Comparison of ENCODE assay signal across 13 cellular contexts in the genomic region with DNA sequence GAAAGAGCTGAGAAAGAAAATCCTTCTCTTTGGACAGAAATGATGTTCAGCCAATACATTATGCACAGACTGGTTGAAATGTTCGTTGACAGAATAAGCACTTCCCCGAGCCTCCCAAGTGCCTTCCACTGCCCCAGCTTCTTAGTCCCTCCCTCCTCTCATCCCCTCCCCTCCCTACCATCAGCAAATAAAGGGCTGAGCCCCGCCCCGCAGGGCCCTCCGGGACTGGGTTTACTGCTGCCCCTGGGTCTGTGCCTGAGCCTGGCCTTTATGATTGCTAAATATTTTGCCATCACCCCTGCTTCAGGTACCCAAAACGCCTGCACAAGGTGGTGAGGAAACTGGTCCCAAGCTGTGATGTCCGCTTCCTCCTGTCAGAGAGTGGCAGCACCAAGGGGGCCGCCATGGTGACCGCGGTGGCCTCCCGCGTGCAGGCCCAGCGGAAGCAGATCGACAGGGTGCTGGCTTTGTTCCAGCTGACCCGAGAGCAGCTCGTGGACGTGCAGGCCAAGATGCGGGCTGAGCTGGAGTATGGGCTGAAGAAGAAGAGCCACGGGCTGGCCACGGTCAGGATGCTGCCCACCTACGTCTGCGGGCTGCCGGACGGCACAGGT. TPM values are rescaled to one million over a fixed set of nuclear protein-coding genes. Genes with fewer than 3 reads are reported as not detected.
DNase-seq lines count a peak whose midpoint lies in the region; ATAC-seq and TF ChIP-seq lines count a peak whose summit lies in the region.
"Had no signal": no experiment of that assay in that cellular context is flagged by ENCODE, and none has a peak within 500 bp of the region (broad histone marks: within the 10 kb centered on the region; RNA-seq: fewer than 3 reads in every experiment).

No MANE protein-coding gene starts in this region.

- H3K27me3 Mint-ChIP-seq in WTC11 (ENCODE audit: low read depth) = no peaks in the 10 kb centered on the region
- H3K27me3 Mint-ChIP-seq: B cell; CD4-positive, alpha-beta T cell had no signal

- H3K27me3 ChIP-seq in H7 (ENCODE audit: control insufficient read depth, insufficient read depth, low read length) (no peaks in the 10 kb centered on the region), upper lobe of right lung (no peaks in the 10 kb centered on the region)

- peaks cover 3% of the 10 kb centered on the region for H3K4me1 Mint-ChIP-seq in WTC11
- H3K4me1 Mint-ChIP-seq: B cell, H9 had no signal

- H3K27ac Mint-ChIP-seq in WTC11 = no peak overlapping the region
- H3K27ac Mint-ChIP-seq: B cell; CD4-positive, alpha-beta T cell had no signal

- CTCF ChIA-PET in WTC11 (lab: Charles Lee) = no interaction called here

- no peak for TF ChIP-seq CTCF in WTC11 (IDR thresholded peaks at IDR 0.05)
- no peak for TF ChIP-seq CTCF in upper lobe of right lung (IDR thresholded peaks at IDR 0.05)

- H3K36me3 ChIP-seq in H7 (replicated peaks; ENCODE audit: control insufficient read depth, insufficient read depth, low read length) (no peaks in the 10 kb centered on the region), upper lobe of right lung (peaks cover 3% of the 10 kb centered on the region)

- intact Hi-C loops in upper lobe of right lung (cut with DNase I) = no loop called here

- H3K9me3 Mint-ChIP-seq in WTC11 = no peaks in the 10 kb centered on the region
- H3K9me3 Mint-ChIP-seq: CD4-positive, alpha-beta T cell had no signal

- H3K4me3 Mint-ChIP-seq in WTC11 = no peak overlapping the region
- H3K4me3 Mint-ChIP-seq: B cell; CD4-positive, alpha-beta T cell; H9 had no signal

- ATAC-seq in WTC11 (peak; percentile 39; the same call in 1 of the 2 replicates), upper lobe of right lung (peak; percentile 12), HG03280 (IDR thresholded peaks at IDR 0.05; ENCODE audit: unreplicated experiment) (no peak), HG03097 (IDR thresholded peaks at IDR 0.05; ENCODE audit: low FRiP score, unreplicated experiment) (no peak)

- no peak overlapping the region for H3K27ac ChIP-seq in upper lobe of right lung

- DNase-seq in H7 (peak; percentile 66), WTC11 (ENCODE audit: low spot score) (no peak), iPS-NIHi11 (ENCODE audit: low spot score) (peak; percentile 48), upper lobe of right lung (no peak), NOMO-1 treated with DMSO at 0.1 percent for 48 hours (lab: John Stamatoyannopoulos, UW; ENCODE audit: unreplicated experiment) (no peak)
- DNase-seq: C1 segment of cervical spinal cord; Calu3; CD4-positive, alpha-beta T cell; DMS 273 treated with DMSO at 0.1 percent for 48 hours; H9 had no signal

- H3K4me1 ChIP-seq in upper lobe of right lung = no peaks in the 10 kb centered on the region

- H3K9me3 ChIP-seq in upper lobe of right lung = no peaks in the 10 kb centered on the region

- no peak overlapping the region for H3K4me3 ChIP-seq in H7 (ENCODE audit: insufficient read depth, low read depth, low read length)
- H3K4me3 ChIP-seq in upper lobe of right lung = no peak overlapping the region

- H3K36me3 Mint-ChIP-seq in WTC11 = no peaks in the 10 kb centered on the region

- POLR2A ChIA-PET in WTC11 (lab: Charles Lee) = no interaction called here

TF ChIP-seq in WTC11, 78 proteins besides CTCF, POLR2A, EP300 and RAD21:
- TF ChIP-seq, protein P1, sequence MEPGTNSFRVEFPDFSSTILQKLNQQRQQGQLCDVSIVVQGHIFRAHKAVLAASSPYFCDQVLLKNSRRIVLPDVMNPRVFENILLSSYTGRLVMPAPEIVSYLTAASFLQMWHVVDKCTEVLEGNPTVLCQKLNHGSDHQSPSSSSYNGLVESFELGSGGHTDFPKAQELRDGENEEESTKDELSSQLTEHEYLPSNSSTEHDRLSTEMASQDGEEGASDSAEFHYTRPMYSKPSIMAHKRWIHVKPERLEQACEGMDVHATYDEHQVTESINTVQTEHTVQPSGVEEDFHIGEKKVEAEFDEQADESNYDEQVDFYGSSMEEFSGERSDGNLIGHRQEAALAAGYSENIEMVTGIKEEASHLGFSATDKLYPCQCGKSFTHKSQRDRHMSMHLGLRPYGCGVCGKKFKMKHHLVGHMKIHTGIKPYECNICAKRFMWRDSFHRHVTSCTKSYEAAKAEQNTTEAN (CRISPR knock-in tag; IDR thresholded peaks at IDR 0.05) = no peak
- TF ChIP-seq KAT7 (CRISPR knock-in tag; IDR thresholded peaks at IDR 0.05; ENCODE audit: borderline replicate concordance) = no peak
- no peak for TF ChIP-seq TCF7 (CRISPR knock-in tag; IDR thresholded peaks at IDR 0.05; ENCODE audit: low read depth)
- TF ChIP-seq FOXP1 (CRISPR knock-in tag; IDR thresholded peaks at IDR 0.05; ENCODE audit: borderline replicate concordance) = no peak
- no peak for TF ChIP-seq RELA (CRISPR knock-in tag; IDR thresholded peaks at IDR 0.05; ENCODE audit: borderline replicate concordance)
- TF ChIP-seq, protein P2, sequence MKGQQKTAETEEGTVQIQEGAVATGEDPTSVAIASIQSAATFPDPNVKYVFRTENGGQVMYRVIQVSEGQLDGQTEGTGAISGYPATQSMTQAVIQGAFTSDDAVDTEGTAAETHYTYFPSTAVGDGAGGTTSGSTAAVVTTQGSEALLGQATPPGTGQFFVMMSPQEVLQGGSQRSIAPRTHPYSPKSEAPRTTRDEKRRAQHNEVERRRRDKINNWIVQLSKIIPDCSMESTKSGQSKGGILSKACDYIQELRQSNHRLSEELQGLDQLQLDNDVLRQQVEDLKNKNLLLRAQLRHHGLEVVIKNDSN (CRISPR knock-in tag; IDR thresholded peaks at IDR 0.05) = no peak
- TF ChIP-seq ZNF396 (CRISPR knock-in tag; IDR thresholded peaks at IDR 0.05; ENCODE audit: borderline replicate concordance) = no peak
- TF ChIP-seq RORB (CRISPR knock-in tag; IDR thresholded peaks at IDR 0.05) = no peak
- TF ChIP-seq, protein P3, sequence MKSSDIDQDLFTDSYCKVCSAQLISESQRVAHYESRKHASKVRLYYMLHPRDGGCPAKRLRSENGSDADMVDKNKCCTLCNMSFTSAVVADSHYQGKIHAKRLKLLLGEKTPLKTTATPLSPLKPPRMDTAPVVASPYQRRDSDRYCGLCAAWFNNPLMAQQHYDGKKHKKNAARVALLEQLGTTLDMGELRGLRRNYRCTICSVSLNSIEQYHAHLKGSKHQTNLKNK (CRISPR knock-in tag; IDR thresholded peaks at IDR 0.05) = no peak
- no peak for TF ChIP-seq PRRX2 (CRISPR knock-in tag; IDR thresholded peaks at IDR 0.05)
- no peak for TF ChIP-seq ATF1 (CRISPR knock-in tag; IDR thresholded peaks at IDR 0.05)
- TF ChIP-seq GTF2I (CRISPR knock-in tag; conservative IDR thresholded peaks at IDR 0.05) = no peak
- TF ChIP-seq ETV6 (CRISPR knock-in tag; IDR thresholded peaks at IDR 0.05) = no peak
- TF ChIP-seq, protein P4, sequence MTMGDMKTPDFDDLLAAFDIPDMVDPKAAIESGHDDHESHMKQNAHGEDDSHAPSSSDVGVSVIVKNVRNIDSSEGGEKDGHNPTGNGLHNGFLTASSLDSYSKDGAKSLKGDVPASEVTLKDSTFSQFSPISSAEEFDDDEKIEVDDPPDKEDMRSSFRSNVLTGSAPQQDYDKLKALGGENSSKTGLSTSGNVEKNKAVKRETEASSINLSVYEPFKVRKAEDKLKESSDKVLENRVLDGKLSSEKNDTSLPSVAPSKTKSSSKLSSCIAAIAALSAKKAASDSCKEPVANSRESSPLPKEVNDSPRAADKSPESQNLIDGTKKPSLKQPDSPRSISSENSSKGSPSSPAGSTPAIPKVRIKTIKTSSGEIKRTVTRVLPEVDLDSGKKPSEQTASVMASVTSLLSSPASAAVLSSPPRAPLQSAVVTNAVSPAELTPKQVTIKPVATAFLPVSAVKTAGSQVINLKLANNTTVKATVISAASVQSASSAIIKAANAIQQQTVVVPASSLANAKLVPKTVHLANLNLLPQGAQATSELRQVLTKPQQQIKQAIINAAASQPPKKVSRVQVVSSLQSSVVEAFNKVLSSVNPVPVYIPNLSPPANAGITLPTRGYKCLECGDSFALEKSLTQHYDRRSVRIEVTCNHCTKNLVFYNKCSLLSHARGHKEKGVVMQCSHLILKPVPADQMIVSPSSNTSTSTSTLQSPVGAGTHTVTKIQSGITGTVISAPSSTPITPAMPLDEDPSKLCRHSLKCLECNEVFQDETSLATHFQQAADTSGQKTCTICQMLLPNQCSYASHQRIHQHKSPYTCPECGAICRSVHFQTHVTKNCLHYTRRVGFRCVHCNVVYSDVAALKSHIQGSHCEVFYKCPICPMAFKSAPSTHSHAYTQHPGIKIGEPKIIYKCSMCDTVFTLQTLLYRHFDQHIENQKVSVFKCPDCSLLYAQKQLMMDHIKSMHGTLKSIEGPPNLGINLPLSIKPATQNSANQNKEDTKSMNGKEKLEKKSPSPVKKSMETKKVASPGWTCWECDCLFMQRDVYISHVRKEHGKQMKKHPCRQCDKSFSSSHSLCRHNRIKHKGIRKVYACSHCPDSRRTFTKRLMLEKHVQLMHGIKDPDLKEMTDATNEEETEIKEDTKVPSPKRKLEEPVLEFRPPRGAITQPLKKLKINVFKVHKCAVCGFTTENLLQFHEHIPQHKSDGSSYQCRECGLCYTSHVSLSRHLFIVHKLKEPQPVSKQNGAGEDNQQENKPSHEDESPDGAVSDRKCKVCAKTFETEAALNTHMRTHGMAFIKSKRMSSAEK (CRISPR knock-in tag; IDR thresholded peaks at IDR 0.05; ENCODE audit: borderline replicate concordance) = no peak
- TF ChIP-seq OVOL2 (CRISPR knock-in tag; IDR thresholded peaks at IDR 0.05; ENCODE audit: borderline replicate concordance) = no peak
- no peak for TF ChIP-seq ELF4 (CRISPR knock-in tag; IDR thresholded peaks at IDR 0.05; ENCODE audit: low read depth)
- no peak for TF ChIP-seq FOXJ3 (CRISPR knock-in tag; IDR thresholded peaks at IDR 0.05; ENCODE audit: borderline replicate concordance)
- TF ChIP-seq ZNF263 (CRISPR knock-in tag; IDR thresholded peaks at IDR 0.05; ENCODE audit: low read depth) = no peak
- no peak for TF ChIP-seq ZNF671 (CRISPR knock-in tag; IDR thresholded peaks at IDR 0.05)

RNA-seq across cellular contexts. Expression of a gene that starts 28.1 kb away (rescaled TPM):
- 0.03 TPM in 1 of 2 replicates, not detected in the other for total RNA-seq in H7 (2014; rRNA removed; shearing (Covaris generic))
- total RNA-seq in WTC11 (2021) = 0.09 TPM in 2 of 3 replicates, not detected in the other
- total RNA-seq in upper lobe of right lung = 9.6 TPM
- total RNA-seq: B cell, H9 had no signal

RNA-seq across cellular contexts. Expression of a gene that starts 30.1 kb away (rescaled TPM):
- total RNA-seq in H7 (2014; rRNA removed; shearing (Covaris generic)) = 110 and 114 TPM in 2 replicates
- total RNA-seq in WTC11 (2021) (218 to 220 TPM (median 219 TPM) in 3 replicates), upper lobe of right lung (84.0 TPM)

Comparison
In these comparisons a context has a peak if more than half of its experiments do, and no peak if none do; other contexts are left out.
1. DNase-seq: peak in H7 (single experiment) and iPS-NIHi11 (single experiment); none in WTC11 (single experiment), upper lobe of right lung (single experiment) and NOMO-1 treated with DMSO at 0.1 percent for 48 hours (single experiment).
2. ATAC-seq: peak in WTC11 (single experiment) and upper lobe of right lung (single experiment); none in HG03280 (single experiment) and HG03097 (single experiment).